Comparison of ENCODE assay signal across 8 cellular contexts in the genomic region with DNA sequence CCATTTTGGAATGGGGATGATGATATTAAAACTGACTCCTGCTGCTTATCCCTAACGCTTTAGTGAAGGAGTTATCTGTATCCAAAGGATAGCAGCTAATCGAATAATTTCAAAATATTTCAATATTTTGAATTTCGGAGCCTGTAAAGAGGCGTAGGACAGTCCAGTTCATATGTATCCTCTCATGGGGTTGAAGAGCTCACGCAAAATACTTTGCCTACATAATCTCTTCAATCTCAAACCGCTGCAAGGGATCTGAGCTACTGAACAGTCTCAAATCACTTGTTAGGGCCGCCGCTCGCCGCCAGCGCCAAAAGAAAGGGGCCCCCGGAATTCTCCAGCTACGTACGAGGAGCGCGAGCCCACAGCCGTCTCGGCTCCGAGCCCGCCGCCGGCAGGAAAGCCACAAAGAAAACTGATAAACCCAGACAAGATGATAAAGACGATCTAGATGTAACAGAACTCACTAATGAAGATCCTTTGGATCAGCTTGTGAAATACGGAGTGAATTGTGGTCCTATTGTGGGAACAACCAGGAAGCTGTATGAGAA. TPM values are rescaled to one million over a fixed set of nuclear protein-coding genes. Genes with fewer than 3 reads are reported as not detected.
A peak's percentile ranks its signal among the peaks of the same experiment; 100 is the strongest.
DNase-seq lines count a peak whose midpoint lies in the region; ATAC-seq and TF ChIP-seq lines count a peak whose summit lies in the region.

No MANE protein-coding gene starts in this region.

- dilution Hi-C loops in IMR-90 (cut with HindIII; ENCODE audit: low sequenced_read_pairs, unreplicated experiment), result no loop called here

- no peak overlapping the region for H2AK5ac ChIP-seq in IMR-90 (ENCODE audit: low read depth, low read length)

- H3K9ac ChIP-seq in IMR-90 (ENCODE audit: low read depth, low read length), result peak overlapping the region; percentile 82

- TF ChIP-seq POLR2A in IMR-90 (IDR thresholded peaks at IDR 0.05; ENCODE audit: low read depth, low read length), result no peak

- in situ Hi-C loops in IMR-90 (cut with MboI; ENCODE audit: low sequenced_read_pairs), result no loop called here

- 0 out of 2 replicates have a peak, but pooled peaks cover 3% of the 10 kb centered on the region for H3K9me1 ChIP-seq in IMR-90 (ENCODE audit: insufficient read depth, low read length)

- peak overlapping the region; percentile 71; the same call in 1 of the 2 replicates for H3K23ac ChIP-seq in IMR-90 (ENCODE audit: low read depth, low read length)

- peak overlapping the region; percentile 67 for H3K56ac ChIP-seq in IMR-90 (ENCODE audit: extremely low read depth, insufficient read depth, low read length)

- H2BK5ac ChIP-seq in IMR-90 (ENCODE audit: low read depth, low read length, poor library complexity, severe bottlenecking), result peak overlapping the region; percentile 49

- peak overlapping the region; percentile 89 for H4K5ac ChIP-seq in IMR-90 (ENCODE audit: low read depth, low read length)

- H3K79me1 ChIP-seq in IMR-90 (ENCODE audit: low read depth in 1 of 2, low read length in 2 of 2), result peaks cover 20 to 22% of the 10 kb centered on the region in 2 experiments

- H3K4ac ChIP-seq in IMR-90 (ENCODE audit: low read depth, low read length), result peak overlapping the region; percentile 24; the same call in 1 of the 2 replicates

- no peak overlapping the region for H2BK20ac ChIP-seq in IMR-90 (ENCODE audit: low read depth, low read length)

- H3K36me3 ChIP-seq in IMR-90 (ENCODE audit: control insufficient read depth, insufficient read depth, low read length) (peaks cover 17% of the 10 kb centered on the region), muscle layer of duodenum (ENCODE audit: control insufficient read depth in 1 of 2, insufficient read depth in 2 of 2, low read length in 2 of 2) (peaks cover 23 to 28% of the 10 kb centered on the region in 2 donors), thoracic aorta (peaks cover 12% of the 10 kb centered on the region)

- peak overlapping the region; percentile 83 to 94 for H4K8ac ChIP-seq in IMR-90 (ENCODE audit: low read depth in 2 of 2, low read length in 2 of 2)

- H4K20me1 ChIP-seq in IMR-90 (ENCODE audit: insufficient read depth, low read length), result no peaks in the 10 kb centered on the region; the same call in none of the 2 replicates

- H3K27me3 ChIP-seq in IMR-90 (ENCODE audit: control insufficient read depth, insufficient read depth, low read length), result no peaks in the 10 kb centered on the region
- H3K27me3 ChIP-seq in muscle layer of duodenum (ENCODE audit: low read depth, low read length), result no peaks in the 10 kb centered on the region
- H3K27me3 ChIP-seq in thoracic aorta (replicated peaks; ENCODE audit: insufficient read depth), result no peaks in the 10 kb centered on the region

- intact Hi-C loops in IMR-90 (cut with micrococcal nuclease), result no loop called here

- peak overlapping the region; percentile 45; the same call in 1 of the 2 replicates for H3K18ac ChIP-seq in IMR-90 (ENCODE audit: low read depth, low read length)

- H2BK120ac ChIP-seq in IMR-90 (ENCODE audit: low read depth, low read length), result peak overlapping the region; percentile 22; the same call in 1 of the 2 replicates

- TF ChIP-seq CTCF in IMR-90 (conservative IDR thresholded peaks at IDR 0.05; ENCODE audit: low read depth, low read length) (no peak), epithelial cell of proximal tubule (conservative IDR thresholded peaks at IDR 0.05; ENCODE audit: low read depth, low read length) (no peak), thoracic aorta (IDR thresholded peaks at IDR 0.05) (no peak)

- peak overlapping the region; percentile 62; the same call in 1 of the 3 replicates for H2BK15ac ChIP-seq in IMR-90 (ENCODE audit: low read depth, low read length)

- no peak for ATAC-seq in IMR-90 (ENCODE audit: low read depth)
- no peak for ATAC-seq in thoracic aorta (ENCODE audit: insufficient number of reproducible peaks, low FRiP score, low read depth)
- ATAC-seq in GM18502 (IDR thresholded peaks at IDR 0.05; ENCODE audit: poor library complexity, unreplicated experiment), result no peak
- ATAC-seq in HG03565 (IDR thresholded peaks at IDR 0.05; ENCODE audit: unreplicated experiment), result no peak

- no peak overlapping the region for H2AK9ac ChIP-seq in IMR-90 (replicated peaks; ENCODE audit: low read depth, low read length, poor library complexity)

- CTCF ChIA-PET in IMR-90 (lab: Yijun Ruan, JAX), result interaction anchor here (0.6 kb wide), 2 partner anchors 27 to 184 kb away, joined by 3 to 6 read pairs; no protein-coding TSS in a partner anchor

- H3K4me3 ChIP-seq in IMR-90 (ENCODE audit: insufficient read depth, low read depth, low read length) (peak overlapping the region; percentile 55), epithelial cell of proximal tubule (ENCODE audit: low read depth, low read length) (peak overlapping the region; percentile 97), muscle layer of duodenum (ENCODE audit: low read depth in 1 of 2, low read length in 2 of 2) (peak overlapping the region; percentile 83 to 99), thoracic aorta (peak overlapping the region; percentile 78)

- no peaks in the 10 kb centered on the region for H3K4me1 ChIP-seq in IMR-90 (ENCODE audit: control insufficient read depth, insufficient read depth, low read length)
- peaks cover 0 to 14% of the 10 kb centered on the region in 2 donors for H3K4me1 ChIP-seq in muscle layer of duodenum (ENCODE audit: control insufficient read depth in 1 of 2, insufficient read depth in 2 of 2, low read length in 2 of 2)
- peaks cover 8 to 15% of the 10 kb centered on the region in 2 donors for H3K4me1 ChIP-seq in thoracic aorta (ENCODE audit: control insufficient read depth in 1 of 2, low read depth in 2 of 2)

- WGBS in IMR-90 (ENCODE audit: extremely low coverage in 2 of 2, insufficient read length in 1 of 2), 2 experiments, result no CpG with 5 or more reads among the region's 24 CpGs

- H4K91ac ChIP-seq in IMR-90 (ENCODE audit: insufficient read depth, low read depth, low read length), result peak overlapping the region; percentile 46; the same call in 1 of the 2 replicates

- no peak for TF ChIP-seq RAD21 in IMR-90 (IDR thresholded peaks at IDR 0.05; ENCODE audit: low read length)

- peak overlapping the region; percentile 61; the same call in 1 of the 2 replicates for H3K27ac ChIP-seq in IMR-90 (ENCODE audit: insufficient read depth, low read length)
- H3K27ac ChIP-seq in muscle layer of duodenum (ENCODE audit: low read length), result peak overlapping the region; percentile 45
- peak overlapping the region in 1 of 2 donors; percentile 17 for H3K27ac ChIP-seq in thoracic aorta

- peak overlapping the region; percentile 86 for H2AFZ ChIP-seq in IMR-90 (replicated peaks; ENCODE audit: low read length, poor library complexity)

- DNase-seq in COLO668 (lab: John Stamatoyannopoulos, UW; ENCODE audit: unreplicated experiment) (peak; percentile 51), IMR-90 (peak; percentile 3), epithelial cell of proximal tubule (ENCODE audit: low read depth) (no peak), thoracic aorta (ENCODE audit: low spot score) (no peak)
- DNase-seq in activated CD4-positive, alpha-beta T cell treated with anti-CD3 and anti-CD28 coated beads, Interleukin-2, amount 50 U/mL, for 24 hours (ENCODE audit: low read depth in 1 of 2, low spot score in 1 of 2), result peak; percentile 6 to 10

- BruUV-seq in IMR-90 (replicated peaks; lab: Mats Ljungman, UMichigan), result no TSS peak

- H3K4me2 ChIP-seq in IMR-90 (ENCODE audit: low read depth, low read length), result peak overlapping the region; percentile 96

- H3K9me3 ChIP-seq in IMR-90 (ENCODE audit: control insufficient read depth, insufficient read depth, low read length) (no peaks in the 10 kb centered on the region), muscle layer of duodenum (ENCODE audit: control insufficient read depth in 1 of 2, low read length in 2 of 2) (no peaks in the 10 kb centered on the region), thoracic aorta (no peaks in the 10 kb centered on the region)

- POLR2A ChIA-PET in IMR-90 (lab: Charles Lee; ENCODE audit: unreplicated experiment), result no interaction called here

- peak overlapping the region; percentile 23; the same call in 1 of the 2 replicates for H3K14ac ChIP-seq in IMR-90 (replicated peaks; ENCODE audit: low read depth, low read length)

TF ChIP-seq in IMR-90, 13 proteins besides CTCF, POLR2A, EP300 and RAD21:
- TF ChIP-seq CHD1 (IDR thresholded peaks at IDR 0.05; ENCODE audit: low read depth, low read length), result no peak
- TF ChIP-seq CEBPB (IDR thresholded peaks at IDR 0.05; ENCODE audit: low read depth, low read length), result no peak
- no peak for TF ChIP-seq FOS (IDR thresholded peaks at IDR 0.05; ENCODE audit: low read depth, low read length)
- no peak for TF ChIP-seq BHLHE40 (IDR thresholded peaks at IDR 0.05; ENCODE audit: low read depth, low read length)
- TF ChIP-seq, protein P1, sequence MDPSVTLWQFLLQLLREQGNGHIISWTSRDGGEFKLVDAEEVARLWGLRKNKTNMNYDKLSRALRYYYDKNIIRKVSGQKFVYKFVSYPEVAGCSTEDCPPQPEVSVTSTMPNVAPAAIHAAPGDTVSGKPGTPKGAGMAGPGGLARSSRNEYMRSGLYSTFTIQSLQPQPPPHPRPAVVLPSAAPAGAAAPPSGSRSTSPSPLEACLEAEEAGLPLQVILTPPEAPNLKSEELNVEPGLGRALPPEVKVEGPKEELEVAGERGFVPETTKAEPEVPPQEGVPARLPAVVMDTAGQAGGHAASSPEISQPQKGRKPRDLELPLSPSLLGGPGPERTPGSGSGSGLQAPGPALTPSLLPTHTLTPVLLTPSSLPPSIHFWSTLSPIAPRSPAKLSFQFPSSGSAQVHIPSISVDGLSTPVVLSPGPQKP (IDR thresholded peaks at IDR 0.05; ENCODE audit: borderline replicate concordance, low read depth, low read length), result no peak
- TF ChIP-seq MXI1 (IDR thresholded peaks at IDR 0.05; ENCODE audit: borderline replicate concordance, low read depth, low read length), result no peak
- TF ChIP-seq MAFK (IDR thresholded peaks at IDR 0.05; ENCODE audit: low read depth, low read length), result no peak
- no peak for TF ChIP-seq SMC3 (IDR thresholded peaks at IDR 0.05; ENCODE audit: low read depth, low read length)
- TF ChIP-seq RCOR1 (IDR thresholded peaks at IDR 0.05; ENCODE audit: insufficient replicate concordance, low read length), result no peak

RNA-seq across cellular contexts. Expression of a gene that starts 0.6 kb away (rescaled TPM):
- total RNA-seq in IMR-90 (2012; rRNA removed) (27.6 and 28.3 TPM in 2 replicates), epithelial cell of proximal tubule (29.1 and 49.3 TPM in 2 replicates), thoracic aorta (10 to 100 TPM; 16.7 to 28.8 TPM)
- 14.9 and 16.7 TPM in 2 replicates for polyA plus RNA-seq in IMR-90 (2012; rRNA removed)
- 5.4 and 7.1 TPM in 2 replicates for polyA plus RNA-seq in IMR-90 (2012; cell fraction: cytosol; rRNA removed)
- polyA plus RNA-seq in IMR-90 (2012; cell fraction: nucleus; rRNA removed; ENCODE audit: low replicate concordance), result 10.9 and 17.0 TPM in 2 replicates

RNA-seq across cellular contexts. Expression of a gene that starts 33.4 kb away (rescaled TPM):
- total RNA-seq in IMR-90 (2012; rRNA removed) (4.2 and 4.5 TPM in 2 replicates), epithelial cell of proximal tubule (16.9 and 19.6 TPM in 2 replicates), thoracic aorta (10 to 100 TPM; 11.4 to 47.0 TPM)
- polyA plus RNA-seq in IMR-90 (2012; rRNA removed), result 3.6 and 3.7 TPM in 2 replicates
- 1.2 and 1.6 TPM in 2 replicates for polyA plus RNA-seq in IMR-90 (2012; cell fraction: cytosol; rRNA removed)
- 3.8 and 14.0 TPM in 2 replicates for polyA plus RNA-seq in IMR-90 (2012; cell fraction: nucleus; rRNA removed; ENCODE audit: low replicate concordance)

Comparison
In these comparisons a context has a peak if more than half of its experiments do, and no peak if none do; other contexts are left out.
1. DNase-seq: peak in COLO668 (single experiment), IMR-90 (single experiment) and activated CD4-positive, alpha-beta T cell treated with anti-CD3 and anti-CD28 coated beads, Interleukin-2, amount 50 U/mL, for 24 hours (2 of 2); none in epithelial cell of proximal tubule (single experiment) and thoracic aorta (single experiment).
2. Peak in every context shown above with its lines, with median percentiles within 50 percentile points of each other: H3K4me3 ChIP-seq.